Comparison of ENCODE assay signal across 20 cellular contexts in genomic region chr16:51404386-51404785, GRCh38.
"Had no signal": no experiment of that assay in that cellular context is flagged by ENCODE, and none has a peak within 500 bp of the region (broad histone marks: within the 10 kb centered on the region; RNA-seq: fewer than 3 reads in every experiment).

No MANE protein-coding gene starts in this region.

- H3K4me3 Mint-ChIP-seq: activated B cell treated with CpG ODN at 0.5 μM for 24 hours; activated CD4-positive, alpha-beta T cell treated with anti-CD3 and anti-CD28 coated beads, Interleukin-2, amount 10 ng/mL, durations not matched to agents 7 days and 5 days; activated naive CD4-positive, alpha-beta T cell treated with anti-CD3 and anti-CD28 coated beads, Interleukin-2, amount 50 U/mL, for 24 hours; naive thymus-derived CD8-positive, alpha-beta T cell; stimulated activated naive B cell treated with anti-CD40 and anti-IgM and Interleukin-4, amounts not matched to agents 10 μg/mL and 1 μg/mL and 100 μg/mL, for 72 hours; T-helper 17 cell had no signal

- H3K27ac Mint-ChIP-seq: activated B cell treated with CpG ODN at 0.5 μM for 24 hours; activated CD4-positive, alpha-beta T cell treated with anti-CD3 and anti-CD28 coated beads, Interleukin-2, amount 10 ng/mL, durations not matched to agents 7 days and 5 days; activated naive CD4-positive, alpha-beta T cell treated with anti-CD3 and anti-CD28 coated beads, Interleukin-2, amount 50 U/mL, for 24 hours; stimulated activated naive B cell treated with anti-CD40 and anti-IgM and Interleukin-4, amounts not matched to agents 10 μg/mL and 1 μg/mL and 100 μg/mL, for 72 hours; T-helper 17 cell had no signal

- FAIRE-seq: kidney, TTC549 had no signal

- DNase-seq: activated B cell treated with CpG ODN at 0.5 μM for 24 hours; activated CD4-positive, alpha-beta T cell treated with anti-CD3 and anti-CD28 coated beads, Interleukin-2, amount 10 ng/mL, durations not matched to agents 7 days and 5 days; amygdala; brain microvascular endothelial cell; dorsolateral prefrontal cortex; gastrocnemius medialis; kidney; lower lobe of right lung; mucosa of descending colon; naive thymus-derived CD8-positive, alpha-beta T cell; nucleus accumbens; right cardiac atrium; spleen; stimulated activated CD4-positive, alpha-beta T cell treated with anti-CD3 and anti-CD28 coated beads, Interleukin-1b, Interleukin-23, amount 100 ng/mL, for 48 hours; stimulated activated naive B cell treated with anti-CD40 and anti-IgM and Interleukin-4, amounts not matched to agents 10 μg/mL and 1 μg/mL and 100 μg/mL, for 72 hours; T-helper 17 cell; transverse colon had no signal

- H3K27ac ChIP-seq: brain microvascular endothelial cell, dorsolateral prefrontal cortex, esophagus muscularis mucosa, gastrocnemius medialis, lower lobe of right lung, spleen, transverse colon had no signal

- ATAC-seq: gastrocnemius medialis; lower lobe of right lung; mucosa of descending colon; naive thymus-derived CD8-positive, alpha-beta T cell; right cardiac atrium; stimulated activated naive B cell treated with anti-CD40 and anti-IgM and Interleukin-4, amounts not matched to agents 10 μg/mL and 1 μg/mL and 100 μg/mL, for 72 hours; T-helper 17 cell had no signal

- H3K36me3 Mint-ChIP-seq: activated naive CD4-positive, alpha-beta T cell treated with anti-CD3 and anti-CD28 coated beads, Interleukin-2, amount 50 U/mL, for 24 hours; naive thymus-derived CD8-positive, alpha-beta T cell; stimulated activated naive B cell treated with anti-CD40 and anti-IgM and Interleukin-4, amounts not matched to agents 10 μg/mL and 1 μg/mL and 100 μg/mL, for 72 hours had no signal

- H3K27me3 Mint-ChIP-seq: activated B cell treated with CpG ODN at 0.5 μM for 24 hours; activated CD4-positive, alpha-beta T cell treated with anti-CD3 and anti-CD28 coated beads, Interleukin-2, amount 10 ng/mL, durations not matched to agents 7 days and 5 days; activated naive CD4-positive, alpha-beta T cell treated with anti-CD3 and anti-CD28 coated beads, Interleukin-2, amount 50 U/mL, for 24 hours; naive thymus-derived CD8-positive, alpha-beta T cell; stimulated activated naive B cell treated with anti-CD40 and anti-IgM and Interleukin-4, amounts not matched to agents 10 μg/mL and 1 μg/mL and 100 μg/mL, for 72 hours; T-helper 17 cell had no signal

- H3K4me3 ChIP-seq: dorsolateral prefrontal cortex, esophagus muscularis mucosa, gastrocnemius medialis, lower lobe of right lung, mucosa of descending colon, spleen, transverse colon had no signal

- H3K36me3 ChIP-seq: brain microvascular endothelial cell, esophagus muscularis mucosa, gastrocnemius medialis, lower lobe of right lung, spleen, transverse colon had no signal

- H3K27me3 ChIP-seq: brain microvascular endothelial cell, esophagus muscularis mucosa, gastrocnemius medialis, spleen, transverse colon had no signal

- H3K4me1 ChIP-seq: esophagus muscularis mucosa, gastrocnemius medialis, lower lobe of right lung, spleen, transverse colon had no signal

- H3K4me1 Mint-ChIP-seq: activated B cell treated with CpG ODN at 0.5 μM for 24 hours; activated CD4-positive, alpha-beta T cell treated with anti-CD3 and anti-CD28 coated beads, Interleukin-2, amount 10 ng/mL, durations not matched to agents 7 days and 5 days; activated naive CD4-positive, alpha-beta T cell treated with anti-CD3 and anti-CD28 coated beads, Interleukin-2, amount 50 U/mL, for 24 hours; naive thymus-derived CD8-positive, alpha-beta T cell; stimulated activated naive B cell treated with anti-CD40 and anti-IgM and Interleukin-4, amounts not matched to agents 10 μg/mL and 1 μg/mL and 100 μg/mL, for 72 hours; T-helper 17 cell had no signal

- H3K9me3 ChIP-seq: esophagus muscularis mucosa, gastrocnemius medialis, lower lobe of right lung, mucosa of descending colon, transverse colon had no signal
